8 cellular contexts compared by ENCODE assay signal in genomic region chr3:152257246-152258074, GRCh38. TPM values are rescaled to one million over a fixed set of nuclear protein-coding genes. Genes with fewer than 3 reads are reported as not detected.
DNase-seq lines count a peak whose midpoint lies in the region; ATAC-seq, FAIRE-seq and TF ChIP-seq lines count a peak whose summit lies in the region.

No MANE protein-coding gene starts in this region.

- 53% methylated on average over 6 of the region's 6 CpGs for WGBS in esophagus muscularis mucosa

- no peaks in the 10 kb centered on the region for H3K9me3 ChIP-seq in esophagus muscularis mucosa

- peak; percentile 57 for FAIRE-seq in GM12891 (lab: Jason Lieb, UNC)

- no peak for TF ChIP-seq POLR2A in GM12891 (IDR thresholded peaks at IDR 0.05; ENCODE audit: low read depth, low read length)
- TF ChIP-seq POLR2A in esophagus muscularis mucosa (IDR thresholded peaks at IDR 0.05; ENCODE audit: low read depth), result no peak

- intact Hi-C loops in esophagus muscularis mucosa (cut with DNase I), result no loop called here

- no peak for TF ChIP-seq EP300 in esophagus muscularis mucosa (IDR thresholded peaks at IDR 0.05)

- H3K4me1 ChIP-seq in esophagus muscularis mucosa, result peaks cover 14 to 37% (median 31%) of the 10 kb centered on the region in 4 donors

- peak overlapping the region; percentile 69 to 77 (median 74) for H3K27ac ChIP-seq in esophagus muscularis mucosa (replicated peaks in 1 of 4)

- TF ChIP-seq CTCF in esophagus muscularis mucosa (IDR thresholded peaks at IDR 0.05), result no peak

- no peaks in the 10 kb centered on the region for H3K27me3 ChIP-seq in esophagus muscularis mucosa

- H3K36me3 ChIP-seq in esophagus muscularis mucosa, result no peaks in the 10 kb centered on the region

- DNase-seq in GM12891 (ENCODE audit: insufficient read length, low spot score), result no peak
- DNase-seq in esophagus muscularis mucosa (ENCODE audit: extremely low spot score), result no peak
- DNase-seq in NCI-H1694 treated with DMSO at 0.1 percent for 48 hours (lab: John Stamatoyannopoulos, UW), result no peak
- DNase-seq in DMS53 (lab: John Stamatoyannopoulos, UW), result no peak
- no peak for DNase-seq in NCI-H187 (lab: John Stamatoyannopoulos, UW)
- no peak for DNase-seq in NCI-H446 treated with DMSO at 0.1 percent for 48 hours (lab: John Stamatoyannopoulos, UW)

- no peak overlapping the region for H3K4me3 ChIP-seq in esophagus muscularis mucosa

- peak; percentile 69 for ATAC-seq in GM21526 (IDR thresholded peaks at IDR 0.05; ENCODE audit: low FRiP score, unreplicated experiment)
- ATAC-seq in HG03575 (IDR thresholded peaks at IDR 0.05; ENCODE audit: extremely low read depth, insufficient number of reproducible peaks, low FRiP score, unreplicated experiment), result peak; percentile 44

TF ChIP-seq in GM12891, 5 proteins besides CTCF, POLR2A, EP300 and RAD21:
- TF ChIP-seq POU2F2 (IDR thresholded peaks at IDR 0.05; ENCODE audit: low read depth, low read length), result no peak
- TF ChIP-seq SPI1 (IDR thresholded peaks at IDR 0.05; ENCODE audit: low read depth, low read length), result 0 out of 2 replicates have a peak, but pooled peaks have one; percentile 20

RNA-seq across cellular contexts. Expression of gene MBNL1, which starts 11.3 kb away (rescaled TPM):
- 103 TPM for polyA plus RNA-seq in GM12891 (2012; ENCODE audit: low read depth, missing spikeins)
- total RNA-seq in esophagus muscularis mucosa, result 100 to 1,000 TPM; 635 to 868 (median 720) TPM
